ENCODE assay signal across 8 cellular contexts in the genomic region with DNA sequence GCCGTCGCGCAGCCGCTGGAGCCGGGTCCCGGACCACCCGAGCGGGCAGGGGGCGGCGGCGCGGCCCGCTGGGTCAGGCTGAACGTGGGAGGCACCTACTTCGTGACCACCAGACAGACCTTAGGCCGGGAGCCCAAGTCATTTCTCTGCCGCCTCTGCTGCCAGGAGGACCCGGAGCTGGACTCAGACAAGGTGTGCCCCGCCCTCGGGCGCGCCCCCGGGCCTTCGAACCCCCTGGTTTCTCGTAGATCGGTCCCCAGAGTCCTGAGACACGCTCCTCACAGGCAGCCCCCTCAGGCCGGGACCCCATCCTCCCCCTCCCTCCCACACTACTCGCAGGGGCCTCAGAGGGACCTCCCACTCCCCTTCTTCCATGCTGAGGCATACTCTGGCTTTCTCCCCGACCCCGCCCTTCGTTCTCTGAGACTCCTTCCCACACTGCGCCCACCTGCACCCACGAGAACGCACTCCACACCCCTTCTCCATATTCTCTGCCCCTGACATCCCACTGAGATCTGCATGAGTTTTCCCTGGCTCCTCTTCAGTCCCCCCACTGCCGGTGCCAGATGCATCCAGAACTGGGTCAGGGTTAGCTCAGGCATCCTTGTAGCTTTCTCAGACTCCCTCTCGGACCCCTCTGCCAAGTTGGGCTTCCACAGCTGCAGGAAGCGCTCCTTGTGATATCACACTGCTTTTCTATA. TPM values are rescaled to one million over a fixed set of nuclear protein-coding genes. Genes with fewer than 3 reads are reported as not detected.
DNase-seq lines count a peak whose midpoint lies in the region; ATAC-seq and TF ChIP-seq lines count a peak whose summit lies in the region.

No MANE protein-coding gene starts in this region.

- no peaks in the 10 kb centered on the region for H3K9me3 Mint-ChIP-seq in activated naive CD4-positive, alpha-beta T cell treated with anti-CD3 and anti-CD28 coated beads, Interleukin-2, amount 10 ng/mL, durations not matched to agents 7 days and 5 days

- H3K4me3 Mint-ChIP-seq in activated naive CD4-positive, alpha-beta T cell treated with anti-CD3 and anti-CD28 coated beads, Interleukin-2, amount 10 ng/mL, durations not matched to agents 7 days and 5 days = peak overlapping the region; percentile 95

- H3K27ac Mint-ChIP-seq in activated naive CD4-positive, alpha-beta T cell treated with anti-CD3 and anti-CD28 coated beads, Interleukin-2, amount 10 ng/mL, durations not matched to agents 7 days and 5 days = peak overlapping the region; percentile 89

- H3K36me3 ChIP-seq in BE2C = peaks cover 15% of the 10 kb centered on the region
- H3K36me3 ChIP-seq in heart right ventricle = peaks cover 0 to 47% (median 0%) of the 10 kb centered on the region in 9 donors
- H3K36me3 ChIP-seq in prostate gland = no peaks in the 10 kb centered on the region

- H3K4me1 Mint-ChIP-seq in activated naive CD4-positive, alpha-beta T cell treated with anti-CD3 and anti-CD28 coated beads, Interleukin-2, amount 10 ng/mL, durations not matched to agents 7 days and 5 days = peaks cover 49% of the 10 kb centered on the region

- peaks cover 3% of the 10 kb centered on the region for H3K27me3 Mint-ChIP-seq in activated naive CD4-positive, alpha-beta T cell treated with anti-CD3 and anti-CD28 coated beads, Interleukin-2, amount 10 ng/mL, durations not matched to agents 7 days and 5 days

- no peak for TF ChIP-seq POLR2A in prostate gland (IDR thresholded peaks at IDR 0.05)

- H3K4me1 ChIP-seq in BE2C = peaks cover 2% of the 10 kb centered on the region
- peaks cover 6 to 55% (median 31%) of the 10 kb centered on the region in 9 donors for H3K4me1 ChIP-seq in heart right ventricle
- H3K4me1 ChIP-seq in prostate gland (replicated peaks) = no peaks in the 10 kb centered on the region

- ATAC-seq in GM19463 (IDR thresholded peaks at IDR 0.05; ENCODE audit: unreplicated experiment) (peak; percentile 12), heart right ventricle (peak in 2 of 8 donors; percentile 0 to 17)

- H3K27me3 ChIP-seq in BE2C (no peaks in the 10 kb centered on the region), heart right ventricle (no peaks in the 10 kb centered on the region), prostate gland (replicated peaks; ENCODE audit: insufficient read depth) (no peaks in the 10 kb centered on the region)

- H3K9me3 ChIP-seq in BE2C (no peaks in the 10 kb centered on the region), heart right ventricle (no peaks in the 10 kb centered on the region), prostate gland (no peaks in the 10 kb centered on the region)

- H3K4me3 ChIP-seq in BE2C (ENCODE audit: low read depth, low read length) = peak overlapping the region; percentile 94
- H3K4me3 ChIP-seq in Jurkat, Clone E6-1 (ENCODE audit: low read length) = peak overlapping the region; percentile 91
- peak overlapping the region; percentile 47 to 100 (median 90) for H3K4me3 ChIP-seq in heart right ventricle
- H3K4me3 ChIP-seq in prostate gland = peak overlapping the region; percentile 74 to 81

- H3K27ac ChIP-seq in heart right ventricle = peak overlapping the region; percentile 93 to 99 (median 98)
- peak overlapping the region; percentile 77 to 86 for H3K27ac ChIP-seq in prostate gland

- DNase-seq in BE2C = no peak
- DNase-seq in Jurkat, Clone E6-1 (ENCODE audit: low read depth, low spot score) = no peak
- peak; percentile 55 for DNase-seq in activated naive CD4-positive, alpha-beta T cell treated with anti-CD3 and anti-CD28 coated beads, Interleukin-2, amount 10 ng/mL, durations not matched to agents 7 days and 5 days
- peak; percentile 43 to 53 for DNase-seq in heart right ventricle
- no peak for DNase-seq in prostate gland (ENCODE audit: low spot score)
- no peak for DNase-seq in DMS153 (lab: John Stamatoyannopoulos, UW)
- DNase-seq in COR-L47 (lab: John Stamatoyannopoulos, UW) = no peak

- TF ChIP-seq CTCF in BE2C (IDR thresholded peaks at IDR 0.05; ENCODE audit: low read depth, low read length) = no peak
- TF ChIP-seq CTCF in heart right ventricle (IDR thresholded peaks at IDR 0.05) = no peak
- no peak for TF ChIP-seq CTCF in prostate gland (IDR thresholded peaks at IDR 0.05)

- H3K36me3 Mint-ChIP-seq in activated naive CD4-positive, alpha-beta T cell treated with anti-CD3 and anti-CD28 coated beads, Interleukin-2, amount 10 ng/mL, durations not matched to agents 7 days and 5 days = peaks cover 20% of the 10 kb centered on the region

- CTCF ChIA-PET in activated naive CD4-positive, alpha-beta T cell treated with anti-CD3 and anti-CD28 coated beads, Interleukin-2, amount 10 ng/mL, durations not matched to agents 7 days and 5 days (lab: Charles Lee) = interaction anchor here (0.6 to 3.0 kb wide), 5 partner anchors 10 to 193 kb away, joined by 3 to 12 read pairs (median 4); no protein-coding TSS in a partner anchor

- intact Hi-C loops in heart right ventricle (cut with DNase I) (loop anchor here in 3 of 10 donors (5.0 to 10.0 kb wide), 3 partner anchors 60 to 157 kb away; a partner anchor contains a TSS), prostate gland (cut with DNase I) (no loop called here)

- WGBS in heart right ventricle, 2 donors = 0 to 1% methylated on average over 36 to 38 of the region's 38 CpGs
- WGBS in prostate gland = 2% methylated on average over 22 of the region's 38 CpGs

RNA-seq across cellular contexts. Expression of a gene that starts 0.5 kb away (rescaled TPM):
- polyA plus RNA-seq in BE2C (2012; ENCODE audit: insufficient read depth, insufficient read length, low read depth) = 23.6 TPM
- 17.6 TPM for polyA plus RNA-seq in Jurkat, Clone E6-1 (2012; ENCODE audit: insufficient read depth, insufficient read length)
- 10 to 100 TPM; 19.6 to 41.1 (median 29.6) TPM for total RNA-seq in heart right ventricle
- 10 to 100 TPM; 11.8 to 19.2 TPM for polyA plus RNA-seq in heart right ventricle
- total RNA-seq in prostate gland = 100 to 1,000 TPM in 1 of 2 donors, 10 to 100 TPM in 1; 24.4 to 104 TPM

RNA-seq across cellular contexts. Expression of a gene that starts 0.8 kb away (rescaled TPM):
- polyA plus RNA-seq in BE2C (2012; ENCODE audit: insufficient read depth, insufficient read length, low read depth) = 221 TPM
- 332 TPM for polyA plus RNA-seq in Jurkat, Clone E6-1 (2012; ENCODE audit: insufficient read depth, insufficient read length)
- 1,000 to 10,000 TPM in 1 of 10 donors, 100 to 1,000 TPM in 9; 678 to 1,003 (median 867) TPM for total RNA-seq in heart right ventricle
- polyA plus RNA-seq in heart right ventricle = 1,000 to 10,000 TPM in 1 of 2 donors, 100 to 1,000 TPM in 1; 870 to 2,296 TPM
- total RNA-seq in prostate gland = 100 to 1,000 TPM; 116 to 201 TPM

RNA-seq across cellular contexts. Expression of a gene that starts 35.1 kb away (rescaled TPM):
- 138 TPM for polyA plus RNA-seq in BE2C (2012; ENCODE audit: insufficient read depth, insufficient read length, low read depth)
- polyA plus RNA-seq in Jurkat, Clone E6-1 (2012; ENCODE audit: insufficient read depth, insufficient read length) = 92.3 TPM
- total RNA-seq in heart right ventricle (10 to 100 TPM; 43.7 to 64.1 (median 51.7) TPM), prostate gland (10 to 100 TPM; 28.4 to 73.8 TPM)
- polyA plus RNA-seq in heart right ventricle = 10 to 100 TPM; 71.8 to 72.3 TPM

RNA-seq across cellular contexts. Expression of a gene that starts 40.2 kb away (rescaled TPM):
- polyA plus RNA-seq in BE2C (2012; ENCODE audit: insufficient read depth, insufficient read length, low read depth) = not detected
- not detected for polyA plus RNA-seq in Jurkat, Clone E6-1 (2012; ENCODE audit: insufficient read depth, insufficient read length)
- total RNA-seq in heart right ventricle = 10 to 100 TPM in 8 of 10 donors, 1 to 10 TPM in 2; 7.5 to 17.4 (median 11.9) TPM
- 10 to 100 TPM in 1 of 2 donors, 1 to 10 TPM in 1; 3.6 to 12.4 TPM for polyA plus RNA-seq in heart right ventricle
- 10 to 100 TPM; 65.0 to 66.4 TPM for total RNA-seq in prostate gland

Comparison
In these comparisons a context has a peak if more than half of its experiments do, and no peak if none do; other contexts are left out.
1. DNase-seq: peak in activated naive CD4-positive, alpha-beta T cell treated with anti-CD3 and anti-CD28 coated beads, Interleukin-2, amount 10 ng/mL, durations not matched to agents 7 days and 5 days (single experiment) and heart right ventricle (2 of 2); none in BE2C (single experiment), Jurkat, Clone E6-1 (single experiment), prostate gland (single experiment), DMS153 (single experiment) and COR-L47 (single experiment).
2. Peak in every context shown above with its lines, with median percentiles within 50 percentile points of each other: H3K4me3 ChIP-seq.